Comparison of ENCODE assay signal across 14 cellular contexts in genomic region chr6:135603249-135603648, GRCh38.
DNase-seq lines count a peak whose midpoint lies in the region; ATAC-seq and TF ChIP-seq lines count a peak whose summit lies in the region.
"Had no signal": no experiment of that assay in that cellular context is flagged by ENCODE, and none has a peak within 500 bp of the region (broad histone marks: within the 10 kb centered on the region; RNA-seq: fewer than 3 reads in every experiment).

No MANE protein-coding gene starts in this region.

- WGBS in aorta, 2 donors: 92 to 97% methylated on average over 2 of the region's 2 CpGs

- H3K27me3 Mint-ChIP-seq in activated T-helper 2 cell treated with anti-CD3 and anti-CD28 coated beads, Interferon-gamma antibody, Interleukin-2, Interleukin-4, amounts not matched to agents 10 μg/mL and 5 μg/mL and 100 μg/mL, durations not matched to agents 14 hours and 24 hours and 36 hours (ENCODE audit: low read depth): no peaks in the 10 kb centered on the region
- H3K27me3 Mint-ChIP-seq in progenitor cell of endocrine pancreas: no peaks in the 10 kb centered on the region
- H3K27me3 Mint-ChIP-seq: CD4-positive, alpha-beta T cell had no signal

- H3K9me3 ChIP-seq in aorta (ENCODE audit: control insufficient read depth, low read length): no peaks in the 10 kb centered on the region
- H3K9me3 ChIP-seq: Caco-2 had no signal

- no peaks in the 10 kb centered on the region for H3K4me1 ChIP-seq in aorta (ENCODE audit: control insufficient read depth in 1 of 2, insufficient read depth in 2 of 2, low read length in 2 of 2)
- H3K4me1 ChIP-seq: Caco-2 had no signal

- H3K27ac Mint-ChIP-seq in activated naive CD4-positive, alpha-beta T cell treated with anti-CD3 and anti-CD28 coated beads, Interleukin-2, amount 50 U/mL, for 72 hours: peak overlapping the region; percentile 22 to 25
- H3K27ac Mint-ChIP-seq in activated T-helper 2 cell treated with anti-CD3 and anti-CD28 coated beads, Interferon-gamma antibody, Interleukin-2, Interleukin-4, amounts not matched to agents 10 μg/mL and 5 μg/mL and 100 μg/mL, durations not matched to agents 14 hours and 24 hours and 36 hours: peak overlapping the region; percentile 70
- peak overlapping the region; percentile 37 for H3K27ac Mint-ChIP-seq in progenitor cell of endocrine pancreas
- H3K27ac Mint-ChIP-seq: CD4-positive, alpha-beta T cell; GM23338 had no signal

- peaks cover 8 to 29% of the 10 kb centered on the region in 2 donors for H3K36me3 Mint-ChIP-seq in activated naive CD4-positive, alpha-beta T cell treated with anti-CD3 and anti-CD28 coated beads, Interleukin-2, amount 50 U/mL, for 72 hours
- peaks cover 70% of the 10 kb centered on the region for H3K36me3 Mint-ChIP-seq in activated T-helper 2 cell treated with anti-CD3 and anti-CD28 coated beads, Interferon-gamma antibody, Interleukin-2, Interleukin-4, amounts not matched to agents 10 μg/mL and 5 μg/mL and 100 μg/mL, durations not matched to agents 14 hours and 24 hours and 36 hours (ENCODE audit: low read depth)
- H3K36me3 Mint-ChIP-seq in progenitor cell of endocrine pancreas (ENCODE audit: insufficient read depth): no peaks in the 10 kb centered on the region

- peaks cover 33% of the 10 kb centered on the region for H3K4me1 Mint-ChIP-seq in activated T-helper 2 cell treated with anti-CD3 and anti-CD28 coated beads, Interferon-gamma antibody, Interleukin-2, Interleukin-4, amounts not matched to agents 10 μg/mL and 5 μg/mL and 100 μg/mL, durations not matched to agents 14 hours and 24 hours and 36 hours (ENCODE audit: low read depth)
- peaks cover 9% of the 10 kb centered on the region for H3K4me1 Mint-ChIP-seq in progenitor cell of endocrine pancreas (ENCODE audit: low read depth)
- H3K4me1 Mint-ChIP-seq: GM23338 had no signal

- no peak overlapping the region for H3K27ac ChIP-seq in aorta (ENCODE audit: low read depth in 1 of 2, low read length in 2 of 2)
- H3K27ac ChIP-seq: C4-2B, HL-60 had no signal

- DNase-seq in activated naive CD4-positive, alpha-beta T cell treated with anti-CD3 and anti-CD28 coated beads, Interleukin-2, amount 50 U/mL, for 72 hours (ENCODE audit: low spot score in 2 of 2): no peak
- no peak for DNase-seq in activated naive CD4-positive, alpha-beta T cell treated with Interleukin-2 at 50 U/mL for 16 hours
- DNase-seq in activated T-helper 2 cell treated with anti-CD3 and anti-CD28 coated beads, Interferon-gamma antibody, Interleukin-2, Interleukin-4, amounts not matched to agents 10 μg/mL and 5 μg/mL and 100 μg/mL, durations not matched to agents 14 hours and 24 hours and 36 hours (ENCODE audit: low spot score): no peak
- DNase-seq in progenitor cell of endocrine pancreas (ENCODE audit: low spot score, unreplicated experiment) (no peak), aorta (peak in 1 of 2 donors; percentile 57), MV-4-11 (lab: John Stamatoyannopoulos, UW) (no peak)
- DNase-seq: AML-193; Caco-2; CD4-positive, alpha-beta T cell; HCEC 1CT had no signal

- H3K27me3 ChIP-seq in aorta (ENCODE audit: control insufficient read depth in 1 of 2, insufficient read depth in 2 of 2, low read length in 1 of 2): no peaks in the 10 kb centered on the region

- no peak for ATAC-seq in activated naive CD4-positive, alpha-beta T cell treated with anti-CD3 and anti-CD28 coated beads, Interleukin-2, amount 50 U/mL, for 72 hours
- peak; percentile 29 for ATAC-seq in aorta (ENCODE audit: low FRiP score)
- ATAC-seq in GM21423 (IDR thresholded peaks at IDR 0.05; ENCODE audit: unreplicated experiment): no peak
- ATAC-seq: GM23338 had no signal

- H3K36me3 ChIP-seq in aorta (ENCODE audit: control insufficient read depth in 1 of 2, insufficient read depth in 2 of 2, low read length in 1 of 2): no peaks in the 10 kb centered on the region

- no peak for TF ChIP-seq CTCF in progenitor cell of endocrine pancreas (IDR thresholded peaks at IDR 0.05; ENCODE audit: unreplicated experiment)

- no peak overlapping the region for H3K4me3 Mint-ChIP-seq in activated T-helper 2 cell treated with anti-CD3 and anti-CD28 coated beads, Interferon-gamma antibody, Interleukin-2, Interleukin-4, amounts not matched to agents 10 μg/mL and 5 μg/mL and 100 μg/mL, durations not matched to agents 14 hours and 24 hours and 36 hours (ENCODE audit: low read depth)
- no peak overlapping the region for H3K4me3 Mint-ChIP-seq in progenitor cell of endocrine pancreas (ENCODE audit: low read depth)
- H3K4me3 Mint-ChIP-seq: CD4-positive, alpha-beta T cell; GM23338 had no signal

- peaks cover 0 to 21% of the 10 kb centered on the region in 2 donors for H3K9me3 Mint-ChIP-seq in activated naive CD4-positive, alpha-beta T cell treated with anti-CD3 and anti-CD28 coated beads, Interleukin-2, amount 50 U/mL, for 72 hours
- H3K9me3 Mint-ChIP-seq in activated T-helper 2 cell treated with anti-CD3 and anti-CD28 coated beads, Interferon-gamma antibody, Interleukin-2, Interleukin-4, amounts not matched to agents 10 μg/mL and 5 μg/mL and 100 μg/mL, durations not matched to agents 14 hours and 24 hours and 36 hours: peaks cover 37% of the 10 kb centered on the region
- H3K9me3 Mint-ChIP-seq in progenitor cell of endocrine pancreas (ENCODE audit: low read depth): peaks cover 1% of the 10 kb centered on the region
- H3K9me3 Mint-ChIP-seq: CD4-positive, alpha-beta T cell; GM23338 had no signal

- intact Hi-C loops in activated T-helper 2 cell treated with anti-CD3 and anti-CD28 coated beads, Interferon-gamma antibody, Interleukin-2, Interleukin-4, amounts not matched to agents 10 μg/mL and 5 μg/mL and 100 μg/mL, durations not matched to agents 14 hours and 24 hours and 36 hours (cut with micrococcal nuclease): no loop called here
- intact Hi-C loops in aorta (cut with DNase I): no loop called here

- H3K4me3 ChIP-seq in aorta (ENCODE audit: low read length in 2 of 2): no peak overlapping the region
- H3K4me3 ChIP-seq: GM23338 had no signal
